ENCODE assay signal across 9 cellular contexts in the genomic region with DNA sequence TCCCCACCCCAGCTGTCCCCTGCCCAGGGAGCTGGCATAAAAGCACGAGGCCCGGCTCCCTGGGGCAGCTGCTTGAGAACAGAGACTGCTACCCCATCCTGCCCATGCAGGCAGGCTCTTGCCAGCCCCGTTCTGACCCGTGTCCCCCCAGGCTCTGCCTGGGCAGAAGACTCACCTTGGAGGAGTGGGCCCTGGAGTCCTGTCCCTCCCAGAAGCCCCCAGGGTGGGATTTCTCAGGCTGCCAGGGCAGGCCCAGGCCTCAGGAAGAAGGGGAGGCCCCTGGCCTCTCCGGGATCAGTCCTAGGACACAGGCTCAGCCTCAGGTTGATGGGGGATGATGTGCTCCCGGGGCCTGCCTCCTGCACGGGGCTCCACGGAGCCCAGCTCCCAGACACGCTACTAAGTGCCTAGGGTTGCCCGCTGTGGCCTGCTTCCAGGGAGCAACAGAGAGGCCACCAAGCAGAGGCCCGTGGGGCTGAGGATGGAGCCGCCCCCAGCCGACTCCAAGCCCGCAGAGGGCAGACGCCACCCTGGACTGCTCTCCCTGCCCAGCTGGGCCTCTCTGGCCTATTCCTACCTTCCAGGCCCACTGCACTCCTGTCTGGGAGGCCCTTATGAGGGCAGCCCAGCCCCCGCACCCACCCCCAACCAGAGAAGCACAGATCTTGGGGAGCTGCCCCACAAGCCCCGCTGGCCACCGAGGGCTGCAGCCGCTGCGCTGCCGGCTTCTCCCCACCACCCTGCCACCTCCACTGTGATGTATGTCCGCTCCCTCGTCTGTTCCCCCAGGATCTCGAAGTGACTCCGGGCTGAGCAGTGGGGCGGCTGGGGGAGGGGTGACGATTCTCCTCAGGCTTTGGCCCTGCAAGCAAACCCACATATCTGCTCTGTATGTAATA. TPM values are rescaled to one million over a fixed set of nuclear protein-coding genes. Genes with fewer than 3 reads are reported as not detected.
DNase-seq lines count a peak whose midpoint lies in the region; ATAC-seq and TF ChIP-seq lines count a peak whose summit lies in the region.
"Had no signal": no experiment of that assay in that cellular context is flagged by ENCODE, and none has a peak within 500 bp of the region (broad histone marks: within the 10 kb centered on the region; RNA-seq: fewer than 3 reads in every experiment).

No MANE protein-coding gene starts in this region.

- H3K9me3 Mint-ChIP-seq in T-helper 1 cell treated with Interleukin-12 subunit alpha and Interleukin-12 subunit beta and Interleukin-4 antibody, amounts not matched to agents 30 μg/mL and 1 μg/mL, for 36 hours = no peaks in the 10 kb centered on the region
- H3K9me3 Mint-ChIP-seq in T-cell = no peaks in the 10 kb centered on the region
- H3K9me3 Mint-ChIP-seq in stimulated activated naive B cell treated with anti-CD40 and anti-IgM and Interleukin-4, amounts not matched to agents 10 μg/mL and 1 μg/mL and 100 μg/mL, for 72 hours = no peaks in the 10 kb centered on the region

- peaks cover 13% of the 10 kb centered on the region for H3K36me3 Mint-ChIP-seq in T-helper 1 cell treated with Interleukin-12 subunit alpha and Interleukin-12 subunit beta and Interleukin-4 antibody, amounts not matched to agents 30 μg/mL and 1 μg/mL, for 36 hours (ENCODE audit: low read depth)
- H3K36me3 Mint-ChIP-seq in T-cell = peaks cover 6% of the 10 kb centered on the region
- H3K36me3 Mint-ChIP-seq in stimulated activated naive B cell treated with anti-CD40 and anti-IgM and Interleukin-4, amounts not matched to agents 10 μg/mL and 1 μg/mL and 100 μg/mL, for 72 hours = peaks cover 38 to 44% of the 10 kb centered on the region in 2 donors

- POLR2A ChIA-PET in T-cell (lab: Charles Lee) = no interaction called here

- no peak for TF ChIP-seq CTCF in fibroblast of mammary gland (conservative IDR thresholded peaks at IDR 0.05; ENCODE audit: control insufficient read depth, insufficient read depth, low read depth, low read length)

- H3K27ac Mint-ChIP-seq in T-helper 1 cell treated with Interleukin-12 subunit alpha and Interleukin-12 subunit beta and Interleukin-4 antibody, amounts not matched to agents 30 μg/mL and 1 μg/mL, for 36 hours = peak overlapping the region; percentile 55
- peak overlapping the region; percentile 52 to 80 for H3K27ac Mint-ChIP-seq in T-cell
- peak overlapping the region; percentile 93 for H3K27ac Mint-ChIP-seq in stimulated activated naive B cell treated with anti-CD40 and anti-IgM and Interleukin-4, amounts not matched to agents 10 μg/mL and 1 μg/mL and 100 μg/mL, for 72 hours

- peak overlapping the region; percentile 69 for H3K4me3 ChIP-seq in fibroblast of mammary gland (ENCODE audit: control insufficient read depth, low read depth, low read length)

- no peak for ATAC-seq in T-cell (replicated peaks in 1 of 4)
- no peak for ATAC-seq in stimulated activated naive B cell treated with anti-CD40 and anti-IgM and Interleukin-4, amounts not matched to agents 10 μg/mL and 1 μg/mL and 100 μg/mL, for 72 hours (replicated peaks)
- no peak for ATAC-seq in GM21529 (IDR thresholded peaks at IDR 0.05; ENCODE audit: unreplicated experiment)

- peaks cover 4% of the 10 kb centered on the region for H3K4me1 Mint-ChIP-seq in T-helper 1 cell treated with Interleukin-12 subunit alpha and Interleukin-12 subunit beta and Interleukin-4 antibody, amounts not matched to agents 30 μg/mL and 1 μg/mL, for 36 hours (ENCODE audit: low read depth)
- peaks cover 15 to 17% (median 15%) of the 10 kb centered on the region in 3 donors for H3K4me1 Mint-ChIP-seq in T-cell
- H3K4me1 Mint-ChIP-seq in stimulated activated naive B cell treated with anti-CD40 and anti-IgM and Interleukin-4, amounts not matched to agents 10 μg/mL and 1 μg/mL and 100 μg/mL, for 72 hours = peaks cover 21 to 45% of the 10 kb centered on the region in 2 donors

- no peak for DNase-seq in T-helper 1 cell
- no peak for DNase-seq in T-cell
- DNase-seq in fibroblast of mammary gland (ENCODE audit: low read depth) = no peak
- DNase-seq in stimulated activated naive B cell treated with anti-CD40 and anti-IgM and Interleukin-4, amounts not matched to agents 10 μg/mL and 1 μg/mL and 100 μg/mL, for 72 hours = no peak
- DNase-seq in NCI-H128 (lab: John Stamatoyannopoulos, UW; ENCODE audit: unreplicated experiment) = no peak
- DNase-seq in NCI-H2107 (lab: John Stamatoyannopoulos, UW) = no peak
- DNase-seq: NCI-H146 had no signal

- CTCF ChIA-PET in T-cell (lab: Charles Lee) = no interaction called here

- peak overlapping the region; percentile 79 for H3K4me3 Mint-ChIP-seq in T-helper 1 cell treated with Interleukin-12 subunit alpha and Interleukin-12 subunit beta and Interleukin-4 antibody, amounts not matched to agents 30 μg/mL and 1 μg/mL, for 36 hours
- peak overlapping the region; percentile 80 to 97 (median 94) for H3K4me3 Mint-ChIP-seq in T-cell
- H3K4me3 Mint-ChIP-seq in stimulated activated naive B cell treated with anti-CD40 and anti-IgM and Interleukin-4, amounts not matched to agents 10 μg/mL and 1 μg/mL and 100 μg/mL, for 72 hours = peak overlapping the region; percentile 91 to 99

- H3K27me3 Mint-ChIP-seq in T-helper 1 cell treated with Interleukin-12 subunit alpha and Interleukin-12 subunit beta and Interleukin-4 antibody, amounts not matched to agents 30 μg/mL and 1 μg/mL, for 36 hours (ENCODE audit: low read depth) = no peaks in the 10 kb centered on the region
- H3K27me3 Mint-ChIP-seq in T-cell = no peaks in the 10 kb centered on the region
- no peaks in the 10 kb centered on the region for H3K27me3 Mint-ChIP-seq in stimulated activated naive B cell treated with anti-CD40 and anti-IgM and Interleukin-4, amounts not matched to agents 10 μg/mL and 1 μg/mL and 100 μg/mL, for 72 hours

RNA-seq across cellular contexts. Expression of gene NME3, which starts 1.7 kb away (rescaled TPM):
- total RNA-seq in T-cell = 10 to 100 TPM; 45.1 to 95.9 (median 87.5) TPM

RNA-seq across cellular contexts. Expression of gene EME2, which starts 3.0 kb away (rescaled TPM):
- 10 to 100 TPM; 23.0 to 50.6 (median 34.5) TPM for total RNA-seq in T-cell

RNA-seq across cellular contexts. Expression of gene MRPS34, which starts 3.3 kb away (rescaled TPM):
- total RNA-seq in T-cell = 10 to 100 TPM; 37.5 to 91.2 (median 77.9) TPM

RNA-seq across cellular contexts. Expression of gene SPSB3, which starts 12.7 kb away (rescaled TPM):
- total RNA-seq in T-cell = 100 to 1,000 TPM in 3 of 5 donors, 10 to 100 TPM in 2; 67.3 to 162 (median 139) TPM

RNA-seq across cellular contexts. Expression of gene NUBP2, which starts 13.1 kb away (rescaled TPM):
- 10 to 100 TPM; 41.2 to 77.0 (median 74.3) TPM for total RNA-seq in T-cell
